In genomic region chr1:62273953-62274352, GRCh38 we compare ENCODE assay signal across 22 cellular contexts. TPM values are rescaled to one million over a fixed set of nuclear protein-coding genes. Genes with fewer than 3 reads are reported as not detected.
"Had no signal": no experiment of that assay in that cellular context is flagged by ENCODE, and none has a peak within 500 bp of the region (broad histone marks: within the 10 kb centered on the region; RNA-seq: fewer than 3 reads in every experiment).

No MANE protein-coding gene starts in this region.

- H3K27ac Mint-ChIP-seq: activated naive CD4-positive, alpha-beta T cell treated with anti-CD3 and anti-CD28 coated beads for 36 hours; WTC11 had no signal

- ATAC-seq: activated CD8-positive, alpha-beta T cell treated with anti-CD3 and anti-CD28 coated beads, Interleukin-2, amount 10 ng/mL, durations not matched to agents 7 days and 5 days; activated T-cell treated with anti-CD3 and anti-CD28 coated beads, Interleukin-2, amount 50 U/mL, for 4 hours; WTC11 had no signal

- DNase-seq: activated CD4-positive, alpha-beta T cell treated with anti-CD3 and anti-CD28 coated beads for 48 hours; activated CD4-positive, alpha-beta T cell treated with anti-CD3 and anti-CD28 coated beads, Interleukin-2, amount 50 U/mL, for 4 hours; activated CD4-positive, CD25-positive, alpha-beta regulatory T cell treated with anti-CD3 and anti-CD28 coated beads, Interleukin-2, amount 50 U/mL, for 72 hours; activated CD8-positive, alpha-beta memory T cell treated with anti-CD3 and anti-CD28 coated beads, Interleukin-2, amount 50 U/mL, for 48 hours; activated CD8-positive, alpha-beta T cell treated with anti-CD3 and anti-CD28 coated beads, Interleukin-2, amount 10 ng/mL, durations not matched to agents 7 days and 5 days; activated effector memory CD4-positive, alpha-beta T cell treated with anti-CD3 and anti-CD28 coated beads, Interleukin-2, amount 50 U/mL, for 16 hours; activated naive CD4-positive, alpha-beta T cell treated with anti-CD3 and anti-CD28 coated beads for 36 hours; activated T-cell treated with anti-CD3 and anti-CD28 coated beads, Interleukin-2, amount 50 U/mL, for 4 hours; aorta; central memory CD4-positive, alpha-beta T cell; NCI-H1048; NCI-H146; NCI-H187 treated with DMSO at 0.1 percent for 48 hours; NCI-H2081 treated with DMSO at 0.1 percent for 48 hours; NCI-H446; Peyer's patch; Right ventricle myocardium superior; SJCRH30; SK-N-SH; T-helper 1 cell; T-helper 9 cell had no signal

- H3K4me3 Mint-ChIP-seq: activated CD8-positive, alpha-beta T cell treated with anti-CD3 and anti-CD28 coated beads, Interleukin-2, amount 10 ng/mL, durations not matched to agents 7 days and 5 days; activated naive CD4-positive, alpha-beta T cell treated with anti-CD3 and anti-CD28 coated beads for 36 hours; activated T-cell treated with anti-CD3 and anti-CD28 coated beads, Interleukin-2, amount 50 U/mL, for 4 hours; WTC11 had no signal

- H3K36me3 Mint-ChIP-seq: WTC11 had no signal

RNA-seq across cellular contexts. Expression of gene KANK4, which starts 45.3 kb away (rescaled TPM):
- total RNA-seq: activated CD8-positive, alpha-beta T cell treated with anti-CD3 and anti-CD28 coated beads, Interleukin-2, amount 10 ng/mL, durations not matched to agents 7 days and 5 days; activated naive CD4-positive, alpha-beta T cell treated with anti-CD3 and anti-CD28 coated beads for 36 hours; activated T-cell treated with anti-CD3 and anti-CD28 coated beads, Interleukin-2, amount 50 U/mL, for 4 hours had no signal
